1 cellular context compared by ENCODE assay signal in the genomic region with DNA sequence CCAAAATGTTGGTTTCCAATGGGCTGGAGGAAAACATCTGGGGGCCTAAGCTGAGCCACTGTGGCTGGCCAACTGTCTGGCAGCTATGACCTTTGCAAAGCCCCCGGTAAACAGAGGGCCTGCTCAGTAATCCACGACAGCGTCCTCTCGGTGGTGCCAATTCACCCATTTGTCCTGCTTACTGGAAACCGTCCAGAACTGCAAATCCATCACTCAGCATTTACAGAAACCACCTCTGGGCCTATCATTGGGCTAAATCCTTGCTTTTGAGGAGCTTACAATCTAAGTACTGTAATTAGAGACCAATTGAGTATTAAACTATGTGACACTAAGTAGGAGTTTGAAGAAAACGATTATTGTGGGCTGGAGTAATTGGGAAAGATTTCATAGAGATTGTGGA.
TF ChIP-seq lines count a peak whose summit lies in the region.

No MANE protein-coding gene starts in this region.

TF ChIP-seq in GM23338, 12 proteins besides CTCF, POLR2A, EP300 and RAD21 (continued from another document):
- TF ChIP-seq, protein P1, sequence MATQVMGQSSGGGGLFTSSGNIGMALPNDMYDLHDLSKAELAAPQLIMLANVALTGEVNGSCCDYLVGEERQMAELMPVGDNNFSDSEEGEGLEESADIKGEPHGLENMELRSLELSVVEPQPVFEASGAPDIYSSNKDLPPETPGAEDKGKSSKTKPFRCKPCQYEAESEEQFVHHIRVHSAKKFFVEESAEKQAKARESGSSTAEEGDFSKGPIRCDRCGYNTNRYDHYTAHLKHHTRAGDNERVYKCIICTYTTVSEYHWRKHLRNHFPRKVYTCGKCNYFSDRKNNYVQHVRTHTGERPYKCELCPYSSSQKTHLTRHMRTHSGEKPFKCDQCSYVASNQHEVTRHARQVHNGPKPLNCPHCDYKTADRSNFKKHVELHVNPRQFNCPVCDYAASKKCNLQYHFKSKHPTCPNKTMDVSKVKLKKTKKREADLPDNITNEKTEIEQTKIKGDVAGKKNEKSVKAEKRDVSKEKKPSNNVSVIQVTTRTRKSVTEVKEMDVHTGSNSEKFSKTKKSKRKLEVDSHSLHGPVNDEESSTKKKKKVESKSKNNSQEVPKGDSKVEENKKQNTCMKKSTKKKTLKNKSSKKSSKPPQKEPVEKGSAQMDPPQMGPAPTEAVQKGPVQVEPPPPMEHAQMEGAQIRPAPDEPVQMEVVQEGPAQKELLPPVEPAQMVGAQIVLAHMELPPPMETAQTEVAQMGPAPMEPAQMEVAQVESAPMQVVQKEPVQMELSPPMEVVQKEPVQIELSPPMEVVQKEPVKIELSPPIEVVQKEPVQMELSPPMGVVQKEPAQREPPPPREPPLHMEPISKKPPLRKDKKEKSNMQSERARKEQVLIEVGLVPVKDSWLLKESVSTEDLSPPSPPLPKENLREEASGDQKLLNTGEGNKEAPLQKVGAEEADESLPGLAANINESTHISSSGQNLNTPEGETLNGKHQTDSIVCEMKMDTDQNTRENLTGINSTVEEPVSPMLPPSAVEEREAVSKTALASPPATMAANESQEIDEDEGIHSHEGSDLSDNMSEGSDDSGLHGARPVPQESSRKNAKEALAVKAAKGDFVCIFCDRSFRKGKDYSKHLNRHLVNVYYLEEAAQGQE (IDR thresholded peaks at IDR 0.05; ENCODE audit: unreplicated experiment) = no peak
- TF ChIP-seq NANOG (IDR thresholded peaks at IDR 0.05; ENCODE audit: borderline replicate concordance) (no peak), ZNF331 (CRISPR knock-in tag; IDR thresholded peaks at IDR 0.05; ENCODE audit: low read depth) (no peak), POLR2AphosphoS5 (IDR thresholded peaks at IDR 0.05; ENCODE audit: low read depth) (no peak), EZH2phosphoT487 (IDR thresholded peaks at IDR 0.05; ENCODE audit: unreplicated experiment) (no peak), CREB1 (CRISPR knock-in tag; IDR thresholded peaks at IDR 0.05; ENCODE audit: low read depth) (no peak), ZNF114 (CRISPR knock-in tag; IDR thresholded peaks at IDR 0.05) (no peak), ETS1 (IDR thresholded peaks at IDR 0.05) (no peak)
TF ChIP-seq in GM23338: peak in this region for 0.
